16 cellular contexts compared by ENCODE assay signal in the genomic region with DNA sequence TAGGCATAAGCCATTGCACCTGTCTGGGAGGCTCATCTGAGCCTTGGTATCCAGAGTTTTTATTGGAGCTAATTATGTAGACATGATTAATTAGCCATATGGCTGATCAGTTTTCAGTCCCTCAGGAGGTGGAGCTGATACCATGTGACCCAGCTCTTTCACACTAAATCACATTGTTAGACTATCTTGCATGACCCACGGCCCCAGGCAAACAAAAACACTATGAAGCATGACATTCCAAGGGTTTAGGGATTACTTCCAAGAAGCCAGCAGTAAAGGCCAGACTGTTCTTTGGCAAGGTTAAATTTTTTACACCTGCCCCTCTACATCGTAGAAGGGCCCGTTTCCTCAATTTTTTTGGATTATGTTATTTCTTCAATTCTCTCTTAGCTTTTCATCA. TPM values are rescaled to one million over a fixed set of nuclear protein-coding genes. Genes with fewer than 3 reads are reported as not detected.
DNase-seq lines count a peak whose midpoint lies in the region; ATAC-seq and TF ChIP-seq lines count a peak whose summit lies in the region.
"Had no signal": no experiment of that assay in that cellular context is flagged by ENCODE, and none has a peak within 500 bp of the region (broad histone marks: within the 10 kb centered on the region; RNA-seq: fewer than 3 reads in every experiment).

No MANE protein-coding gene starts in this region.

- peaks cover 6% of the 10 kb centered on the region for H3K27me3 Mint-ChIP-seq in GM23338 (ENCODE audit: insufficient read depth, low read depth, poor library complexity)

- ATAC-seq in GM23338 (no peak), left lung (no peak)
- ATAC-seq: K562 had no signal

- H3K4me1 ChIP-seq in GM23338 (ENCODE audit: insufficient read depth), result peaks cover 3% of the 10 kb centered on the region; the same call in 1 of the 2 replicates
- peaks cover 8 to 19% of the 10 kb centered on the region in 2 donors for H3K4me1 ChIP-seq in thyroid gland
- H3K4me1 ChIP-seq in left lung, result peaks cover 3 to 8% of the 10 kb centered on the region in 2 donors

- H2AFZ ChIP-seq in GM23338, result no peak overlapping the region

- TF ChIP-seq POLR2A in thyroid gland (IDR thresholded peaks at IDR 0.05), result no peak

- no peaks in the 10 kb centered on the region for H3K9me2 ChIP-seq in GM23338 (ENCODE audit: insufficient read depth)

- DNase-seq in GM23338 (ENCODE audit: low spot score) (no peak), RPMI7951 (ENCODE audit: low read depth) (peak; percentile 30), kidney tubule cell (ENCODE audit: low spot score) (peak; percentile 33), thyroid gland (peak; percentile 37 to 48), NCI-H2196 (lab: John Stamatoyannopoulos, UW; ENCODE audit: unreplicated experiment) (no peak), left lung (no peak), retina (no peak)
- DNase-seq: DMS 273 treated with DMSO at 0.1 percent for 48 hours, H7, NCI-H1436, NCI-H2029, NCI-H524 treated with DMSO at 0.1 percent for 48 hours, SW 1271 had no signal

- peaks cover 23% of the 10 kb centered on the region for H3F3A ChIP-seq in GM23338 (replicated peaks; ENCODE audit: low read depth)

- no peak for TF ChIP-seq CTCF in GM23338 (conservative IDR thresholded peaks at IDR 0.05; ENCODE audit: low read depth in 2 of 2)
- no peak for TF ChIP-seq CTCF in thyroid gland (IDR thresholded peaks at IDR 0.05)
- TF ChIP-seq CTCF in left lung (IDR thresholded peaks at IDR 0.05), result no peak

- H3K9me3 Mint-ChIP-seq in GM23338, result no peaks in the 10 kb centered on the region; the same call in 2 of the 3 replicates

- peaks cover 5% of the 10 kb centered on the region for H3K36me3 ChIP-seq in GM23338 (ENCODE audit: insufficient read depth)
- no peaks in the 10 kb centered on the region for H3K36me3 ChIP-seq in thyroid gland
- H3K36me3 ChIP-seq in left lung, result peaks cover 0 to 43% of the 10 kb centered on the region in 2 donors

- no peak overlapping the region for H3K27ac Mint-ChIP-seq in GM23338

- no peaks in the 10 kb centered on the region for H3K79me2 ChIP-seq in GM23338 (replicated peaks; ENCODE audit: insufficient read depth)

- H3K27ac ChIP-seq in GM23338 (ENCODE audit: low read depth), result peak overlapping the region; percentile 28; the same call in 1 of the 2 replicates
- H3K27ac ChIP-seq in thyroid gland, result peak overlapping the region; percentile 7 to 67 (median 51)
- H3K27ac ChIP-seq in left lung, result no peak overlapping the region
- H3K27ac ChIP-seq: C4-2B, RWPE1 had no signal

- no peak overlapping the region for H3K4me3 Mint-ChIP-seq in GM23338

- H3K9me3 ChIP-seq in thyroid gland, result no peaks in the 10 kb centered on the region
- no peaks in the 10 kb centered on the region for H3K9me3 ChIP-seq in left lung

- H3K27me3 ChIP-seq in GM23338 (ENCODE audit: insufficient read depth), result no peaks in the 10 kb centered on the region
- no peaks in the 10 kb centered on the region for H3K27me3 ChIP-seq in thyroid gland
- no peaks in the 10 kb centered on the region for H3K27me3 ChIP-seq in left lung

- 0 out of 2 replicates have a peak, but pooled peaks cover 5% of the 10 kb centered on the region for H4K20me1 ChIP-seq in GM23338 (replicated peaks; ENCODE audit: insufficient read depth)

- 71% methylated on average over 3 of the region's 3 CpGs for WGBS in thyroid gland, 2 donors

- intact Hi-C loops in thyroid gland (cut with DNase I), result loop anchor here (10.0 kb wide), 1 partner anchor 64 kb away; a partner anchor contains a TSS
- intact Hi-C loops in left lung (cut with DNase I), result no loop called here

- H3K4me3 ChIP-seq in GM23338, result no peak overlapping the region
- no peak overlapping the region for H3K4me3 ChIP-seq in thyroid gland (replicated peaks in 1 of 3)
- no peak overlapping the region for H3K4me3 ChIP-seq in left lung
- H3K4me3 ChIP-seq: K562 had no signal

- H3K4me2 ChIP-seq in GM23338, result no peak overlapping the region

- H3K4me1 Mint-ChIP-seq in GM23338, result no peaks in the 10 kb centered on the region; the same call in 2 of the 3 replicates

- peaks cover 37% of the 10 kb centered on the region for H3K36me3 Mint-ChIP-seq in GM23338 (ENCODE audit: low read depth)

TF ChIP-seq in GM23338, 12 proteins besides CTCF, POLR2A, EP300 and RAD21 (continues in another document):
- TF ChIP-seq NANOG (IDR thresholded peaks at IDR 0.05; ENCODE audit: borderline replicate concordance) (no peak), EZH2 (IDR thresholded peaks at IDR 0.05; ENCODE audit: low read depth, unreplicated experiment) (no peak), STAT1 (IDR thresholded peaks at IDR 0.05; ENCODE audit: unreplicated experiment) (no peak), POLR2AphosphoS5 (IDR thresholded peaks at IDR 0.05; ENCODE audit: low read depth) (no peak), JUNB (IDR thresholded peaks at IDR 0.05; ENCODE audit: unreplicated experiment) (no peak), CREB1 (CRISPR knock-in tag; IDR thresholded peaks at IDR 0.05; ENCODE audit: low read depth) (no peak), EZH2phosphoT487 (IDR thresholded peaks at IDR 0.05; ENCODE audit: unreplicated experiment) (no peak), ZNF114 (CRISPR knock-in tag; IDR thresholded peaks at IDR 0.05) (no peak), ZNF331 (CRISPR knock-in tag; IDR thresholded peaks at IDR 0.05; ENCODE audit: low read depth) (no peak)
- TF ChIP-seq, protein P1, sequence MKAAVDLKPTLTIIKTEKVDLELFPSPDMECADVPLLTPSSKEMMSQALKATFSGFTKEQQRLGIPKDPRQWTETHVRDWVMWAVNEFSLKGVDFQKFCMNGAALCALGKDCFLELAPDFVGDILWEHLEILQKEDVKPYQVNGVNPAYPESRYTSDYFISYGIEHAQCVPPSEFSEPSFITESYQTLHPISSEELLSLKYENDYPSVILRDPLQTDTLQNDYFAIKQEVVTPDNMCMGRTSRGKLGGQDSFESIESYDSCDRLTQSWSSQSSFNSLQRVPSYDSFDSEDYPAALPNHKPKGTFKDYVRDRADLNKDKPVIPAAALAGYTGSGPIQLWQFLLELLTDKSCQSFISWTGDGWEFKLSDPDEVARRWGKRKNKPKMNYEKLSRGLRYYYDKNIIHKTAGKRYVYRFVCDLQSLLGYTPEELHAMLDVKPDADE (IDR thresholded peaks at IDR 0.05), result no peak
- TF ChIP-seq, protein P2, sequence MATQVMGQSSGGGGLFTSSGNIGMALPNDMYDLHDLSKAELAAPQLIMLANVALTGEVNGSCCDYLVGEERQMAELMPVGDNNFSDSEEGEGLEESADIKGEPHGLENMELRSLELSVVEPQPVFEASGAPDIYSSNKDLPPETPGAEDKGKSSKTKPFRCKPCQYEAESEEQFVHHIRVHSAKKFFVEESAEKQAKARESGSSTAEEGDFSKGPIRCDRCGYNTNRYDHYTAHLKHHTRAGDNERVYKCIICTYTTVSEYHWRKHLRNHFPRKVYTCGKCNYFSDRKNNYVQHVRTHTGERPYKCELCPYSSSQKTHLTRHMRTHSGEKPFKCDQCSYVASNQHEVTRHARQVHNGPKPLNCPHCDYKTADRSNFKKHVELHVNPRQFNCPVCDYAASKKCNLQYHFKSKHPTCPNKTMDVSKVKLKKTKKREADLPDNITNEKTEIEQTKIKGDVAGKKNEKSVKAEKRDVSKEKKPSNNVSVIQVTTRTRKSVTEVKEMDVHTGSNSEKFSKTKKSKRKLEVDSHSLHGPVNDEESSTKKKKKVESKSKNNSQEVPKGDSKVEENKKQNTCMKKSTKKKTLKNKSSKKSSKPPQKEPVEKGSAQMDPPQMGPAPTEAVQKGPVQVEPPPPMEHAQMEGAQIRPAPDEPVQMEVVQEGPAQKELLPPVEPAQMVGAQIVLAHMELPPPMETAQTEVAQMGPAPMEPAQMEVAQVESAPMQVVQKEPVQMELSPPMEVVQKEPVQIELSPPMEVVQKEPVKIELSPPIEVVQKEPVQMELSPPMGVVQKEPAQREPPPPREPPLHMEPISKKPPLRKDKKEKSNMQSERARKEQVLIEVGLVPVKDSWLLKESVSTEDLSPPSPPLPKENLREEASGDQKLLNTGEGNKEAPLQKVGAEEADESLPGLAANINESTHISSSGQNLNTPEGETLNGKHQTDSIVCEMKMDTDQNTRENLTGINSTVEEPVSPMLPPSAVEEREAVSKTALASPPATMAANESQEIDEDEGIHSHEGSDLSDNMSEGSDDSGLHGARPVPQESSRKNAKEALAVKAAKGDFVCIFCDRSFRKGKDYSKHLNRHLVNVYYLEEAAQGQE (IDR thresholded peaks at IDR 0.05; ENCODE audit: unreplicated experiment), result no peak

RNA-seq across cellular contexts. Expression of a gene that starts 5.0 kb away (rescaled TPM):
- 19.0 and 21.1 TPM in 2 replicates for total RNA-seq in GM23338 (2014; rRNA removed; shearing (Covaris generic))
- 14.2 and 14.6 TPM in 2 replicates for polyA plus RNA-seq in GM23338 (2016; fragmentation: Nextera tagmentation; extraction: Ambion mirVana)
- 40.6 and 47.0 TPM in 2 replicates for total RNA-seq in RPMI7951 (2014; rRNA removed; shearing (Covaris generic))
- total RNA-seq in thyroid gland (10 to 100 TPM; 52.5 to 66.6 (median 61.0) TPM), left lung (10 to 100 TPM; 50.8 to 64.4 TPM)

RNA-seq across cellular contexts. Expression of a gene that starts 33.4 kb away (rescaled TPM):
- 24.4 and 30.7 TPM in 2 replicates for total RNA-seq in GM23338 (2014; rRNA removed; shearing (Covaris generic))
- polyA plus RNA-seq in GM23338 (2016; fragmentation: Nextera tagmentation; extraction: Ambion mirVana), result 26.5 and 28.5 TPM in 2 replicates
- 83.4 and 104 TPM in 2 replicates for total RNA-seq in RPMI7951 (2014; rRNA removed; shearing (Covaris generic))
- 100 to 1,000 TPM; 133 to 183 (median 153) TPM for total RNA-seq in thyroid gland
- total RNA-seq in left lung, result 10 to 100 TPM; 61.9 to 78.2 TPM

Comparison
In these comparisons a context has a peak if more than half of its experiments do, and no peak if none do; other contexts are left out.
1. DNase-seq: peak in RPMI7951 (single experiment), kidney tubule cell (single experiment) and thyroid gland (2 of 2); none in GM23338 (single experiment), NCI-H2196 (single experiment), left lung (0 of 2) and retina (single experiment).
2. H3K27ac ChIP-seq: peak in GM23338 (single experiment) and thyroid gland (3 of 3); none in left lung (0 of 2).